Comparison of ENCODE assay signal across 1 cellular context in the genomic region with DNA sequence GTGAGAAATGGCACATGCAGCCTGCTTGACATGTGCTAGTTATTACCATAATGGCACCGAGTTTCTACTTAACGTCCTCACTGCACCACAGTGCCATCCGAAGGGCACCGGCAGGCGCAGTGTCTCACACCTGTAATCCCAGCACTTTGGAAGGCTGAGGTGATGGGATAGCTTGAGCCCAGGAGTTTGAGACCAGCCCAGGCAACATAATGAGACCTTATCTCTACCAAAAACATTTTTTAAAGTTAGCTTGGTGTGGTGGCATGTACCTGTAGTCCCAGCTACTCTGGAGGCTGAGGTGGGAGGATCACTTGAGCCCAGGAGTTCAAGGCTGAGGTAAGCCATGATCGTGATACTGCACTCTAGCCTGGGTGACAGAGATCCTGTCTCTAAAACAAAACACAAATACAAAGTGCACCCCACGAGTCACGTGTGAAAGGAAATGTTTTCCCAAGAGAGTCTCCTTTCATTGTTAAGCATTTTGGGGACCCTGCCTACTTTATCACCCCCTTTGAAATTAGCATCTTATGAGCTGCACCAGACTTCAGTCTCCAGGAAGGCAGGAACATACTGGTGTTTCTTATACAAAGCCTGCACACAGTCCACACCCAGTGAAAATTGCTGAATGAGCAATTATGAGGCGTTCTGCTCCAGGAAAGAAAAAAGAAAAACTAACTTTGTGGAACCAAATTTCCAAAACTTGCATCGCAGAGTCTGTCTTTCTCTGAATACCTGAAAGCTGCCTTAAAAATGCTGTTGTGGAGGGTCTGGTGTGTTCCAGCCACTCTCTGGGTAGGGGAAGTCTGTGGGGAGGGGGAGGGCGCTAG.
TF ChIP-seq lines count a peak whose summit lies in the region.

No MANE protein-coding gene starts in this region.

TF ChIP-seq in HepG2, 621 proteins besides CTCF, POLR2A, EP300 and RAD21 (continued from another document):
- TF ChIP-seq, protein P1, sequence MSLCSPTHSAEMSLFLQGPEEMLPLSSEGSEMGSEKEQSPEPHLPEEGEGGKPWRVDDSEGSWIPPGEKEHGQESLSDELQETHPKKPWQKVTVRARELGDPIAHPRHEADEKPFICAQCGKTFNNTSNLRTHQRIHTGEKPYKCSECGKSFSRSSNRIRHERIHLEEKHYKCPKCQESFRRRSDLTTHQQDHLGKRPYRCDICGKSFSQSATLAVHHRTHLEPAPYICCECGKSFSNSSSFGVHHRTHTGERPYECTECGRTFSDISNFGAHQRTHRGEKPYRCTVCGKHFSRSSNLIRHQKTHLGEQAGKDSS (CRISPR knock-in tag; IDR thresholded peaks at IDR 0.05; ENCODE audit: borderline replicate concordance, low read depth): no peak
- TF ChIP-seq HNF4A (CRISPR knock-in tag; IDR thresholded peaks at IDR 0.05): 0 out of 2 replicates have a peak, but pooled peaks have one; percentile 30
- TF ChIP-seq HMG20B (CRISPR knock-in tag; conservative IDR thresholded peaks at IDR 0.05): no peak
- peak; percentile 54 for TF ChIP-seq ZMYM3 (CRISPR knock-in tag; IDR thresholded peaks at IDR 0.05)
- no peak for TF ChIP-seq TOPORS (CRISPR knock-in tag; IDR thresholded peaks at IDR 0.05)
- TF ChIP-seq MIER2 (CRISPR knock-in tag; IDR thresholded peaks at IDR 0.05): no peak
- TF ChIP-seq FOXA1 (IDR thresholded peaks at IDR 0.05): no peak
- no peak for TF ChIP-seq FOXA1 (CRISPR knock-in tag; IDR thresholded peaks at IDR 0.05)
- TF ChIP-seq CHCHD3 (CRISPR knock-in tag; IDR thresholded peaks at IDR 0.05): no peak
- no peak for TF ChIP-seq SMYD3 (CRISPR knock-in tag; IDR thresholded peaks at IDR 0.05)
- TF ChIP-seq ZNF33A (CRISPR knock-in tag; IDR thresholded peaks at IDR 0.05; ENCODE audit: borderline replicate concordance): no peak
- no peak for TF ChIP-seq TCF7L2 (IDR thresholded peaks at IDR 0.05; ENCODE audit: low read depth, low read length)
- TF ChIP-seq FOXO1 (CRISPR knock-in tag; IDR thresholded peaks at IDR 0.05): no peak
